In genomic region chr17:31743767-31744166, GRCh38 we compare ENCODE assay signal across 15 cellular contexts.
DNase-seq lines count a peak whose midpoint lies in the region; ATAC-seq and TF ChIP-seq lines count a peak whose summit lies in the region.
"Had no signal": no experiment of that assay in that cellular context is flagged by ENCODE, and none has a peak within 500 bp of the region (broad histone marks: within the 10 kb centered on the region; RNA-seq: fewer than 3 reads in every experiment).

No MANE protein-coding gene starts in this region.

- TF ChIP-seq CTCF in AG10803 (conservative IDR thresholded peaks at IDR 0.05; ENCODE audit: low read length): no peak
- no peak for TF ChIP-seq CTCF in chondrocyte (IDR thresholded peaks at IDR 0.05)
- no peak for TF ChIP-seq CTCF in BE2C (IDR thresholded peaks at IDR 0.05; ENCODE audit: low read depth, low read length)
- TF ChIP-seq CTCF in PC-3 (conservative IDR thresholded peaks at IDR 0.05; ENCODE audit: low read depth, low read length): no peak

- no TSS peak for BruUV-seq in PC-3 (replicated peaks; lab: Mats Ljungman, UMichigan)

- no peak overlapping the region for H3K27ac ChIP-seq in PC-3 (ENCODE audit: low read length)
- H3K27ac ChIP-seq: testis had no signal

- POLR2A ChIA-PET in PC-3 (lab: Charles Lee; ENCODE audit: unreplicated experiment): interaction anchor here (0.5 to 0.8 kb wide), 2 partner anchors 37 to 113 kb away, joined by 3 to 5 read pairs; no protein-coding TSS in a partner anchor

- ATAC-seq in PC-3: no peak

- no peak overlapping the region for H3K4me3 Mint-ChIP-seq in chondrocyte (ENCODE audit: unreplicated experiment)
- H3K4me3 Mint-ChIP-seq: activated naive CD8-positive, alpha-beta T cell had no signal

- no peaks in the 10 kb centered on the region for H3K9me2 ChIP-seq in PC-3 (replicated peaks; ENCODE audit: low read length)

- no peaks in the 10 kb centered on the region for H3K36me3 ChIP-seq in BE2C
- H3K36me3 ChIP-seq in PC-3 (ENCODE audit: low read depth, low read length): no peaks in the 10 kb centered on the region
- H3K36me3 ChIP-seq: esophagus muscularis mucosa had no signal

- H4K20me1 ChIP-seq in PC-3 (ENCODE audit: low read length): no peaks in the 10 kb centered on the region

- H3F3A ChIP-seq in PC-3 (ENCODE audit: low read length, unreplicated experiment): no peaks in the 10 kb centered on the region

- H3K4me2 ChIP-seq in PC-3 (ENCODE audit: low read length): no peak overlapping the region

- H3K4me1 Mint-ChIP-seq in chondrocyte (ENCODE audit: low read depth): peaks cover 65% of the 10 kb centered on the region

- H3K4me1 ChIP-seq in BE2C: no peaks in the 10 kb centered on the region
- no peaks in the 10 kb centered on the region for H3K4me1 ChIP-seq in PC-3 (ENCODE audit: insufficient read depth, low read length)

- H3K9me3 ChIP-seq in BE2C: no peaks in the 10 kb centered on the region
- no peaks in the 10 kb centered on the region for H3K9me3 ChIP-seq in PC-3 (ENCODE audit: low read length)
- H3K9me3 ChIP-seq: esophagus muscularis mucosa, testis had no signal

- H3K4me3 ChIP-seq in AG10803 (ENCODE audit: low read length) (no peak overlapping the region), BE2C (ENCODE audit: low read depth, low read length) (no peak overlapping the region), PC-3 (ENCODE audit: low read length) (no peak overlapping the region)
- H3K4me3 ChIP-seq: esophagus muscularis mucosa, testis had no signal

- peak overlapping the region; percentile 76 for H3K27ac Mint-ChIP-seq in chondrocyte (ENCODE audit: unreplicated experiment)
- H3K27ac Mint-ChIP-seq: activated naive CD8-positive, alpha-beta T cell had no signal

- H3K27me3 ChIP-seq in BE2C (no peaks in the 10 kb centered on the region), PC-3 (ENCODE audit: low read length) (no peaks in the 10 kb centered on the region)
- H3K27me3 ChIP-seq: esophagus muscularis mucosa, testis had no signal

- no peaks in the 10 kb centered on the region for H3K36me3 Mint-ChIP-seq in chondrocyte (ENCODE audit: low read depth)
- H3K36me3 Mint-ChIP-seq: activated naive CD8-positive, alpha-beta T cell had no signal

- no peak overlapping the region for H2AFZ ChIP-seq in PC-3 (ENCODE audit: low read length)

- no peak overlapping the region for H3K9ac ChIP-seq in PC-3 (ENCODE audit: low read length)

- no peaks in the 10 kb centered on the region for H3K79me2 ChIP-seq in PC-3 (ENCODE audit: low read length)

- H3K9me3 Mint-ChIP-seq in chondrocyte (ENCODE audit: low read depth): no peaks in the 10 kb centered on the region

- CTCF ChIA-PET in PC-3 (lab: Charles Lee): no interaction called here

- intact Hi-C loops in PC-3 (cut with micrococcal nuclease): no loop called here

- H3K27me3 Mint-ChIP-seq in chondrocyte (ENCODE audit: low read depth): no peaks in the 10 kb centered on the region

- DNase-seq in AG10803 (ENCODE audit: low read depth) (peak; percentile 64), LHCN-M2 (ENCODE audit: low read depth) (peak; percentile 14), chondrocyte (ENCODE audit: low spot score) (no peak), left kidney (ENCODE audit: low read depth, low spot score) (peak; percentile 66), occipital lobe (lab: John Stamatoyannopoulos, UW) (no peak), BE2C (no peak), PC-3 (no peak), germinal center (ENCODE audit: low spot score) (no peak)
- DNase-seq: ACHN; activated CD4-positive, CD25-positive, alpha-beta regulatory T cell; cortex of kidney; NCI-H1092 treated with DMSO at 0.1 percent for 48 hours; testis had no signal

Comparison
In these comparisons a context has a peak if more than half of its experiments do, and no peak if none do; other contexts are left out.
1. DNase-seq: peak in AG10803 (single experiment), LHCN-M2 (single experiment) and left kidney (single experiment); none in chondrocyte (single experiment), occipital lobe (single experiment), BE2C (single experiment), PC-3 (single experiment) and germinal center (single experiment).